In genomic region chr15:78837131-78837530, GRCh38 we compare ENCODE assay signal across 25 cellular contexts. TPM values are rescaled to one million over a fixed set of nuclear protein-coding genes. Genes with fewer than 3 reads are reported as not detected.
DNase-seq lines count a peak whose midpoint lies in the region; ATAC-seq, FAIRE-seq and TF ChIP-seq lines count a peak whose summit lies in the region.
"Had no signal": no experiment of that assay in that cellular context is flagged by ENCODE, and none has a peak within 500 bp of the region (broad histone marks: within the 10 kb centered on the region; RNA-seq: fewer than 3 reads in every experiment).

No MANE protein-coding gene starts in this region.

- H3K36me3 ChIP-seq in Karpas-422 (ENCODE audit: insufficient read depth, low read length) = no peaks in the 10 kb centered on the region
- H3K36me3 ChIP-seq: BE2C, BLaER1 had no signal

- H3K4me2 ChIP-seq in A549 = no peak overlapping the region
- H3K4me2 ChIP-seq in Karpas-422 (ENCODE audit: low read depth, low read length, poor library complexity, severe bottlenecking) = no peak overlapping the region
- H3K4me2 ChIP-seq: BLaER1 had no signal

- H4K20me1 ChIP-seq in Karpas-422 (ENCODE audit: insufficient read depth, low read depth, low read length) = no peaks in the 10 kb centered on the region
- H4K20me1 ChIP-seq: BLaER1 had no signal

- no peak for TF ChIP-seq RAD21 in A549 (conservative IDR thresholded peaks at IDR 0.05 in 1 of 2, IDR thresholded peaks at IDR 0.05 in 1 of 2)

- no peaks in the 10 kb centered on the region for H3K27me3 ChIP-seq in Karpas-422 (ENCODE audit: low read length)
- H3K27me3 ChIP-seq: BE2C, BLaER1 had no signal

- peaks cover 3% of the 10 kb centered on the region for H3K27me3 Mint-ChIP-seq in progenitor cell of endocrine pancreas

- 65% methylated on average over 2 of the region's 2 CpGs for WGBS in A549 (ENCODE audit: missing lambda C conversion rate)

- H3K4me3 ChIP-seq in A549 (no peak overlapping the region), Karpas-422 (ENCODE audit: low read length) (no peak overlapping the region)
- H3K4me3 ChIP-seq: BLaER1, GM12878 had no signal

- no peaks in the 10 kb centered on the region for H3K4me1 ChIP-seq in A549
- H3K4me1 ChIP-seq in Karpas-422 (ENCODE audit: low read length) = peaks cover 12% of the 10 kb centered on the region
- H3K4me1 ChIP-seq: BE2C had no signal

- H3K36me3 Mint-ChIP-seq in progenitor cell of endocrine pancreas (ENCODE audit: insufficient read depth) = no peaks in the 10 kb centered on the region
- H3K36me3 Mint-ChIP-seq: CD14-positive monocyte; CD4-positive, alpha-beta memory T cell; CD4-positive, CD25-positive, alpha-beta regulatory T cell had no signal

- H3K79me2 ChIP-seq in Karpas-422 (ENCODE audit: low read length) = no peaks in the 10 kb centered on the region

- no peak for TF ChIP-seq POLR2A in A549 (IDR thresholded peaks at IDR 0.05; ENCODE audit: low read length)

- H3K9me2 ChIP-seq in Karpas-422 (replicated peaks; ENCODE audit: insufficient read depth, low read length) = no peaks in the 10 kb centered on the region

- TF ChIP-seq CTCF in A549 (IDR thresholded peaks at IDR 0.05) (no peak), progenitor cell of endocrine pancreas (IDR thresholded peaks at IDR 0.05; ENCODE audit: unreplicated experiment) (no peak)

- FAIRE-seq in A549 (lab: Jason Lieb, UNC) = no peak
- FAIRE-seq: GM12878, GM12892, GM18507 had no signal

- H3K9me3 Mint-ChIP-seq in progenitor cell of endocrine pancreas (ENCODE audit: low read depth) = no peaks in the 10 kb centered on the region
- H3K9me3 Mint-ChIP-seq: CD4-positive, alpha-beta memory T cell; CD8-positive, alpha-beta memory T cell had no signal

- peak overlapping the region; percentile 19 for H3K27ac Mint-ChIP-seq in progenitor cell of endocrine pancreas
- H3K27ac Mint-ChIP-seq: CD14-positive monocyte; CD4-positive, alpha-beta memory T cell; CD4-positive, CD25-positive, alpha-beta regulatory T cell; CD8-positive, alpha-beta memory T cell had no signal

- DNase-seq in A549 (ENCODE audit: low read depth in 1 of 2, low spot score in 1 of 2) (no peak), RPMI8226 (peak; percentile 71), progenitor cell of endocrine pancreas (ENCODE audit: low spot score, unreplicated experiment) (no peak), Karpas-422 (no peak)
- DNase-seq: ACHN; BE2C; C1 segment of cervical spinal cord; CD4-positive, alpha-beta memory T cell; CD4-positive, CD25-positive, alpha-beta regulatory T cell; CD8-positive, alpha-beta memory T cell; COR-L47; DMS 273 treated with DMSO at 0.1 percent for 48 hours; DMS153; DMS53; DMS79; DND-41; EL; GDM1 had no signal

- no peak overlapping the region for H3K27ac ChIP-seq in A549
- H3K27ac ChIP-seq in Karpas-422 (ENCODE audit: low read length) = no peak overlapping the region
- H3K27ac ChIP-seq: 22Rv1, BLaER1 had no signal

- no peaks in the 10 kb centered on the region for H3K4me1 Mint-ChIP-seq in progenitor cell of endocrine pancreas (ENCODE audit: low read depth)
- H3K4me1 Mint-ChIP-seq: CD14-positive monocyte; CD4-positive, CD25-positive, alpha-beta regulatory T cell; CD8-positive, alpha-beta memory T cell had no signal

- ATAC-seq in A549 = no peak
- ATAC-seq in HG03025 (IDR thresholded peaks at IDR 0.05; ENCODE audit: low FRiP score, unreplicated experiment) = no peak
- ATAC-seq: GM12878 had no signal

- no peak overlapping the region for H2AFZ ChIP-seq in Karpas-422 (ENCODE audit: low read length)

- H3K9me3 ChIP-seq in A549 (no peaks in the 10 kb centered on the region), Karpas-422 (ENCODE audit: low read length) (no peaks in the 10 kb centered on the region)
- H3K9me3 ChIP-seq: BE2C, BLaER1 had no signal

- H3K9ac ChIP-seq in Karpas-422 (ENCODE audit: low read length) = no peak overlapping the region
- H3K9ac ChIP-seq: BLaER1 had no signal

- no peak overlapping the region for H3K4me3 Mint-ChIP-seq in progenitor cell of endocrine pancreas (ENCODE audit: low read depth)
- H3K4me3 Mint-ChIP-seq: CD14-positive monocyte; CD4-positive, alpha-beta memory T cell; CD4-positive, CD25-positive, alpha-beta regulatory T cell; CD8-positive, alpha-beta memory T cell had no signal

- no peak for TF ChIP-seq EP300 in A549 (IDR thresholded peaks at IDR 0.05)

- POLR2A ChIA-PET in A549 (lab: Yijun Ruan, JAX) = no interaction called here

- CTCF ChIA-PET in A549 (lab: Yijun Ruan, JAX) = interaction anchor here (1.7 kb wide), 1 partner anchor 26 kb away, joined by 4 read pairs; the partner anchor contains the start of gene ADAMTS7

TF ChIP-seq in A549, 52 proteins besides CTCF, POLR2A, EP300 and RAD21:
- TF ChIP-seq HOXB13 (CRISPR knock-in tag; IDR thresholded peaks at IDR 0.05; ENCODE audit: low read depth) (no peak), FOSL2 (IDR thresholded peaks at IDR 0.05) (no peak), FOSL2 (CRISPR knock-in tag; IDR thresholded peaks at IDR 0.05) (no peak), TP53 (CRISPR knock-in tag; IDR thresholded peaks at IDR 0.05) (no peak), CEBPB (IDR thresholded peaks at IDR 0.05) (no peak), BHLHE40 (IDR thresholded peaks at IDR 0.05; ENCODE audit: low read depth, low read length) (no peak), PHF8 (IDR thresholded peaks at IDR 0.05; ENCODE audit: borderline replicate concordance, low read depth) (no peak), MAFK (IDR thresholded peaks at IDR 0.05; ENCODE audit: partially characterized antibody) (peak; percentile 28)

RNA-seq across cellular contexts. Expression of gene ADAMTS7, which starts 25.9 kb away (rescaled TPM):
- polyA plus RNA-seq in A549 (2011; rRNA removed) = 1.5 and 2.0 TPM in 2 replicates
- 2.2 and 3.3 TPM in 2 replicates for polyA plus RNA-seq in A549 (2012; cell fraction: cytosol; rRNA removed)
- 18.1 and 22.2 TPM in 2 replicates for polyA plus RNA-seq in A549 (2012; cell fraction: nucleus; rRNA removed)
- 2.7 to 3.2 TPM (median 2.9 TPM) in 3 replicates for polyA plus RNA-seq in A549 (2017; fragmentation: RNase III; extraction: RNeasy Plus Mini Kit Qiagen cat#74134 plus additional on column Dnase treatment)
- 3.2 and 5.5 TPM in 2 replicates for polyA minus RNA-seq in A549 (2011; rRNA and poly(A)+ RNA removed)
- 119 and 127 TPM in 2 replicates for total RNA-seq in progenitor cell of endocrine pancreas
- total RNA-seq in Karpas-422 (2014; rRNA removed; shearing (Covaris generic); ENCODE audit: low replicate concordance) = 0.29 and 0.75 TPM in 2 replicates
- total RNA-seq: CD4-positive, alpha-beta memory T cell; CD4-positive, CD25-positive, alpha-beta regulatory T cell had no signal
- polyA plus RNA-seq: CD14-positive monocyte; CD4-positive, alpha-beta memory T cell; CD4-positive, CD25-positive, alpha-beta regulatory T cell; CD8-positive, alpha-beta memory T cell had no signal

RNA-seq across cellular contexts. Expression of gene MORF4L1, which starts 35.6 kb away (rescaled TPM):
- polyA plus RNA-seq in A549 (2011; rRNA removed) (491 and 498 TPM in 2 replicates), A549 (2017; fragmentation: RNase III; extraction: RNeasy Plus Mini Kit Qiagen cat#74134 plus additional on column Dnase treatment) (914 to 927 TPM (median 924 TPM) in 3 replicates)
- polyA plus RNA-seq in A549 (2012; cell fraction: cytosol; rRNA removed) = 148 and 172 TPM in 2 replicates
- polyA plus RNA-seq in A549 (2012; cell fraction: nucleus; rRNA removed) = 41.3 and 63.7 TPM in 2 replicates
- 61.8 and 62.4 TPM in 2 replicates for polyA minus RNA-seq in A549 (2011; rRNA and poly(A)+ RNA removed)
- 438 and 447 TPM in 2 replicates for total RNA-seq in progenitor cell of endocrine pancreas
- 146 and 213 TPM in 2 replicates for total RNA-seq in Karpas-422 (2014; rRNA removed; shearing (Covaris generic); ENCODE audit: low replicate concordance)

Comparison
In these comparisons a context has a peak if more than half of its experiments do, and no peak if none do; other contexts are left out.
1. RNA of gene ADAMTS7, which starts 25.9 kb away (total RNA-seq): 119 to 127 TPM in progenitor cell of endocrine pancreas; 0.29 to 0.75 TPM in Karpas-422; every median in the first group is over 10 times any median in the second.